In genomic region chr2:180240774-180241173, GRCh38 we compare ENCODE assay signal across 13 cellular contexts.
DNase-seq lines count a peak whose midpoint lies in the region; ATAC-seq and TF ChIP-seq lines count a peak whose summit lies in the region.
"Had no signal": no experiment of that assay in that cellular context is flagged by ENCODE, and none has a peak within 500 bp of the region (broad histone marks: within the 10 kb centered on the region; RNA-seq: fewer than 3 reads in every experiment).

No MANE protein-coding gene starts in this region.

- peaks cover 0 to 14% (median 3%) of the 10 kb centered on the region in 7 donors for H3K9me3 Mint-ChIP-seq in CD14-positive monocyte

- ATAC-seq in GM18907 (IDR thresholded peaks at IDR 0.05; ENCODE audit: unreplicated experiment): no peak
- ATAC-seq: left lobe of liver; sciatic nerve; stimulated activated naive B cell treated with anti-CD40 and anti-IgM and Interleukin-4, amounts not matched to agents 10 μg/mL and 1 μg/mL and 100 μg/mL, for 72 hours had no signal

- no peaks in the 10 kb centered on the region for H3K27me3 Mint-ChIP-seq in CD14-positive monocyte (ENCODE audit: low read depth in 3 of 3)
- H3K27me3 Mint-ChIP-seq: stimulated activated naive B cell treated with anti-CD40 and anti-IgM and Interleukin-4, amounts not matched to agents 10 μg/mL and 1 μg/mL and 100 μg/mL, for 72 hours had no signal

- H3K36me3 Mint-ChIP-seq in CD14-positive monocyte: no peaks in the 10 kb centered on the region
- H3K36me3 Mint-ChIP-seq: stimulated activated naive B cell treated with anti-CD40 and anti-IgM and Interleukin-4, amounts not matched to agents 10 μg/mL and 1 μg/mL and 100 μg/mL, for 72 hours had no signal

- H3K4me3 ChIP-seq in GM12864 (ENCODE audit: low read depth, low read length): no peak overlapping the region
- no peak overlapping the region for H3K4me3 ChIP-seq in fibroblast of mammary gland (ENCODE audit: control insufficient read depth, low read depth, low read length)

- no peaks in the 10 kb centered on the region for H3K4me1 Mint-ChIP-seq in CD14-positive monocyte
- H3K4me1 Mint-ChIP-seq: stimulated activated naive B cell treated with anti-CD40 and anti-IgM and Interleukin-4, amounts not matched to agents 10 μg/mL and 1 μg/mL and 100 μg/mL, for 72 hours had no signal

- H3K27ac Mint-ChIP-seq in CD14-positive monocyte: no peak overlapping the region
- H3K27ac Mint-ChIP-seq: stimulated activated naive B cell treated with anti-CD40 and anti-IgM and Interleukin-4, amounts not matched to agents 10 μg/mL and 1 μg/mL and 100 μg/mL, for 72 hours had no signal

- no peak overlapping the region for H3K4me3 Mint-ChIP-seq in CD14-positive monocyte
- H3K4me3 Mint-ChIP-seq: stimulated activated naive B cell treated with anti-CD40 and anti-IgM and Interleukin-4, amounts not matched to agents 10 μg/mL and 1 μg/mL and 100 μg/mL, for 72 hours had no signal

- intact Hi-C loops in CD14-positive monocyte (cut with micrococcal nuclease): no loop called here

- DNase-seq in ACHN (peak; percentile 28), GM12864 (ENCODE audit: low read depth) (no peak), NOMO-1 treated with DMSO at 0.1 percent for 48 hours (lab: John Stamatoyannopoulos, UW; ENCODE audit: unreplicated experiment) (peak; percentile 24), fibroblast of mammary gland (ENCODE audit: low read depth) (peak; percentile 43), CD14-positive monocyte (ENCODE audit: low spot score) (no peak), mucosa of gallbladder (ENCODE audit: low spot score) (no peak), hepatic stellate cell (ENCODE audit: low spot score) (no peak)
- DNase-seq: GDM1; SHP77 treated with DMSO at 0.1 percent for 48 hours; stimulated activated naive B cell treated with anti-CD40 and anti-IgM and Interleukin-4, amounts not matched to agents 10 μg/mL and 1 μg/mL and 100 μg/mL, for 72 hours had no signal

- TF ChIP-seq CTCF in GM12864 (IDR thresholded peaks at IDR 0.05; ENCODE audit: low read depth, low read length, missing control alignments) (peak; percentile 19), fibroblast of mammary gland (conservative IDR thresholded peaks at IDR 0.05; ENCODE audit: control insufficient read depth, insufficient read depth, low read depth, low read length) (peak; percentile 51), CD14-positive monocyte (IDR thresholded peaks at IDR 0.05) (no peak)

- in situ Hi-C loops in ACHN (cut with HindIII; ENCODE audit: low pct_ligation_motif_present, low pct_unique_long_range_greater_than_20kb, low sequenced_read_pairs): no loop called here

Comparison
In these comparisons a context has a peak if more than half of its experiments do, and no peak if none do; other contexts are left out.
1. DNase-seq: peak in ACHN (single experiment), NOMO-1 treated with DMSO at 0.1 percent for 48 hours (single experiment) and fibroblast of mammary gland (single experiment); none in GM12864 (single experiment), CD14-positive monocyte (single experiment), mucosa of gallbladder (single experiment) and hepatic stellate cell (single experiment).